Comparison of ENCODE assay signal across 4 cellular contexts in genomic region chr1:39450041-39450440, GRCh38. TPM values are rescaled to one million over a fixed set of nuclear protein-coding genes. Genes with fewer than 3 reads are reported as not detected.
"Had no signal": no experiment of that assay in that cellular context is flagged by ENCODE, and none has a peak within 500 bp of the region (broad histone marks: within the 10 kb centered on the region; RNA-seq: fewer than 3 reads in every experiment).

No MANE protein-coding gene starts in this region.

RNA-seq across cellular contexts. Expression of gene BMP8A, which starts 41.4 kb away (rescaled TPM):
- total RNA-seq: HepG2, HT1080, NCI-H460, RPMI7951 had no signal
